In the genomic region with DNA sequence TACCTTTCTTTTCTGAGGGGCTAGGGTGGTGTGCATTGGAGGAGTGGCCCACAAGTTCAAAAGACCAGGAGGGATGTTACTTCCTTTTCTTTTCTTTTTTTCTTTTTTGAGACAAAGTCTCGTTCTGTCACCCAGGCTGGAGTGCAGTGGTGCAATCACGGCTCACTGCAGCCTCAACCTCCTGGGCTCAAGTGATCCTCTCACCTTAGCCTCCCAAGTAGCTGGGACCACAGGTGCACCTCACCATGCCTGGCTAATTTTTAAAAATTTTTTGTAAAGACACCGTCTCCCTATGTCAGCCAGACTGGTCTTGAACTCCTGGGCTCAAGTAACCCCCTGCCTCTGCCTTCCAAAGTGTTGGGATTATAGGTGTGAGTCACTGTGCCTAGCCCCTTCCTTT, we compare ENCODE assay signal across 1 cellular context. TPM values are rescaled to one million over a fixed set of nuclear protein-coding genes. Genes with fewer than 3 reads are reported as not detected.
"Had no signal": no experiment of that assay in that cellular context is flagged by ENCODE, and none has a peak within 500 bp of the region (broad histone marks: within the 10 kb centered on the region; RNA-seq: fewer than 3 reads in every experiment).

No MANE protein-coding gene starts in this region.

RNA-seq across cellular contexts. Expression of gene MARVELD2, which starts 38.6 kb away (rescaled TPM):
- total RNA-seq: ascending aorta had no signal
